In the genomic region with DNA sequence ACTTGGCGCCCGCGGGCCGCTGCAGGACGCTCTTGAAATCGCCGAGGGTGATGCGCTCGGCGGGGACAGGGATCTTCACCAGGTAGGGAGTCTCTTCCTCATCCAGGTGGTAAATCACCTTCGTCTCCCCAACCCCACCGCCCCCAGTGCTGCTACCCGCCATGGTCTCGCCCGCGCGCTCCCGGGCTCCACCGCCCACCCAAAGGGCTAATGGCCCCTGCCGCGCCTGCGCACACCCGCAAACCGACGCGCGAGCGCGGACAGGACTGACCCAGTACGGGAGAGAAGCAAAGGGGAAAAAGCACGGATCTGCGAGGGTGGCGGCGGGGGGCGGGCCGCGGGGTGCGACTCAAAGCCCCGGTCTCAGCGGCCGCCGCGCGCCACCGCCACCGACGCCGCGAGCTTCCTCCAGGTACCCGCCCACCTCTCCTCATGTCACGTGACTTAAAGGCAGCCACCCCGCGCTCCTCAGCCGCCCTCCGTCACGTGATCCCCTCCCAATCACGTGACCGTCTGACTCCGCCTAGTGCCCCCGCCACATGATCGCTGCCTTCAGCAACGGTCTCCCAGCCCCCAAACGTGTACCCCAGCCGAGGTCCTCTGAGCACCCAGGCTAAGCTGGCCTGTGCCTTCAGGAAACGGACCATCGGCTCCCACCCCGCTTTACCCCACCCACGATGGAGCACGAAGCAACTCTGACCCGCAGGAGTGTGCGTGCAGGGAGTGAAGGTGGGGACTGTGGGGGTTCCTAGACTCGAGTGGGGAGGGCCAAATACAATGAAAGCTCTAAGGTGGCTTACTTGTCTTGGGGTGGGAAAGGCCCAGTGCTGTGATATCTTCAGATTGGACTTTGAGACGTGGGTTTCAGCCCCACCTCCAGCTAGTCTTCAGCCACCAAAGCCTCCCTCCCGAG, we compare ENCODE assay signal across 1 cellular context.
TF ChIP-seq lines count a peak whose summit lies in the region.

TSS of gene DVL2 (minus strand) at position 418 of the 913 bp plus-strand sequence. CDS start at position 163, 255 bp downstream.

TF ChIP-seq in HepG2, 621 proteins besides CTCF, POLR2A, EP300 and RAD21 (continued from another document and continues in another):
- TF ChIP-seq, protein P1, sequence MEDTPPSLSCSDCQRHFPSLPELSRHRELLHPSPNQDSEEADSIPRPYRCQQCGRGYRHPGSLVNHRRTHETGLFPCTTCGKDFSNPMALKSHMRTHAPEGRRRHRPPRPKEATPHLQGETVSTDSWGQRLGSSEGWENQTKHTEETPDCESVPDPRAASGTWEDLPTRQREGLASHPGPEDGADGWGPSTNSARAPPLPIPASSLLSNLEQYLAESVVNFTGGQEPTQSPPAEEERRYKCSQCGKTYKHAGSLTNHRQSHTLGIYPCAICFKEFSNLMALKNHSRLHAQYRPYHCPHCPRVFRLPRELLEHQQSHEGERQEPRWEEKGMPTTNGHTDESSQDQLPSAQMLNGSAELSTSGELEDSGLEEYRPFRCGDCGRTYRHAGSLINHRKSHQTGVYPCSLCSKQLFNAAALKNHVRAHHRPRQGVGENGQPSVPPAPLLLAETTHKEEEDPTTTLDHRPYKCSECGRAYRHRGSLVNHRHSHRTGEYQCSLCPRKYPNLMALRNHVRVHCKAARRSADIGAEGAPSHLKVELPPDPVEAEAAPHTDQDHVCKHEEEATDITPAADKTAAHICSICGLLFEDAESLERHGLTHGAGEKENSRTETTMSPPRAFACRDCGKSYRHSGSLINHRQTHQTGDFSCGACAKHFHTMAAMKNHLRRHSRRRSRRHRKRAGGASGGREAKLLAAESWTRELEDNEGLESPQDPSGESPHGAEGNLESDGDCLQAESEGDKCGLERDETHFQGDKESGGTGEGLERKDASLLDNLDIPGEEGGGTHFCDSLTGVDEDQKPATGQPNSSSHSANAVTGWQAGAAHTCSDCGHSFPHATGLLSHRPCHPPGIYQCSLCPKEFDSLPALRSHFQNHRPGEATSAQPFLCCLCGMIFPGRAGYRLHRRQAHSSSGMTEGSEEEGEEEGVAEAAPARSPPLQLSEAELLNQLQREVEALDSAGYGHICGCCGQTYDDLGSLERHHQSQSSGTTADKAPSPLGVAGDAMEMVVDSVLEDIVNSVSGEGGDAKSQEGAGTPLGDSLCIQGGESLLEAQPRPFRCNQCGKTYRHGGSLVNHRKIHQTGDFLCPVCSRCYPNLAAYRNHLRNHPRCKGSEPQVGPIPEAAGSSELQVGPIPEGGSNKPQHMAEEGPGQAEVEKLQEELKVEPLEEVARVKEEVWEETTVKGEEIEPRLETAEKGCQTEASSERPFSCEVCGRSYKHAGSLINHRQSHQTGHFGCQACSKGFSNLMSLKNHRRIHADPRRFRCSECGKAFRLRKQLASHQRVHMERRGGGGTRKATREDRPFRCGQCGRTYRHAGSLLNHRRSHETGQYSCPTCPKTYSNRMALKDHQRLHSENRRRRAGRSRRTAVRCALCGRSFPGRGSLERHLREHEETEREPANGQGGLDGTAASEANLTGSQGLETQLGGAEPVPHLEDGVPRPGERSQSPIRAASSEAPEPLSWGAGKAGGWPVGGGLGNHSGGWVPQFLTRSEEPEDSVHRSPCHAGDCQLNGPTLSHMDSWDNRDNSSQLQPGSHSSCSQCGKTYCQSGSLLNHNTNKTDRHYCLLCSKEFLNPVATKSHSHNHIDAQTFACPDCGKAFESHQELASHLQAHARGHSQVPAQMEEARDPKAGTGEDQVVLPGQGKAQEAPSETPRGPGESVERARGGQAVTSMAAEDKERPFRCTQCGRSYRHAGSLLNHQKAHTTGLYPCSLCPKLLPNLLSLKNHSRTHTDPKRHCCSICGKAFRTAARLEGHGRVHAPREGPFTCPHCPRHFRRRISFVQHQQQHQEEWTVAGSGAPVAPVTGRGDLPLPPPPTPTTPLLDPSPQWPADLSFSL (CRISPR knock-in tag; IDR thresholded peaks at IDR 0.05) = no peak
- no peak for TF ChIP-seq TBP (CRISPR knock-in tag; IDR thresholded peaks at IDR 0.05)
- no peak for TF ChIP-seq ZKSCAN5 (CRISPR knock-in tag; IDR thresholded peaks at IDR 0.05)
- TF ChIP-seq, protein P2, sequence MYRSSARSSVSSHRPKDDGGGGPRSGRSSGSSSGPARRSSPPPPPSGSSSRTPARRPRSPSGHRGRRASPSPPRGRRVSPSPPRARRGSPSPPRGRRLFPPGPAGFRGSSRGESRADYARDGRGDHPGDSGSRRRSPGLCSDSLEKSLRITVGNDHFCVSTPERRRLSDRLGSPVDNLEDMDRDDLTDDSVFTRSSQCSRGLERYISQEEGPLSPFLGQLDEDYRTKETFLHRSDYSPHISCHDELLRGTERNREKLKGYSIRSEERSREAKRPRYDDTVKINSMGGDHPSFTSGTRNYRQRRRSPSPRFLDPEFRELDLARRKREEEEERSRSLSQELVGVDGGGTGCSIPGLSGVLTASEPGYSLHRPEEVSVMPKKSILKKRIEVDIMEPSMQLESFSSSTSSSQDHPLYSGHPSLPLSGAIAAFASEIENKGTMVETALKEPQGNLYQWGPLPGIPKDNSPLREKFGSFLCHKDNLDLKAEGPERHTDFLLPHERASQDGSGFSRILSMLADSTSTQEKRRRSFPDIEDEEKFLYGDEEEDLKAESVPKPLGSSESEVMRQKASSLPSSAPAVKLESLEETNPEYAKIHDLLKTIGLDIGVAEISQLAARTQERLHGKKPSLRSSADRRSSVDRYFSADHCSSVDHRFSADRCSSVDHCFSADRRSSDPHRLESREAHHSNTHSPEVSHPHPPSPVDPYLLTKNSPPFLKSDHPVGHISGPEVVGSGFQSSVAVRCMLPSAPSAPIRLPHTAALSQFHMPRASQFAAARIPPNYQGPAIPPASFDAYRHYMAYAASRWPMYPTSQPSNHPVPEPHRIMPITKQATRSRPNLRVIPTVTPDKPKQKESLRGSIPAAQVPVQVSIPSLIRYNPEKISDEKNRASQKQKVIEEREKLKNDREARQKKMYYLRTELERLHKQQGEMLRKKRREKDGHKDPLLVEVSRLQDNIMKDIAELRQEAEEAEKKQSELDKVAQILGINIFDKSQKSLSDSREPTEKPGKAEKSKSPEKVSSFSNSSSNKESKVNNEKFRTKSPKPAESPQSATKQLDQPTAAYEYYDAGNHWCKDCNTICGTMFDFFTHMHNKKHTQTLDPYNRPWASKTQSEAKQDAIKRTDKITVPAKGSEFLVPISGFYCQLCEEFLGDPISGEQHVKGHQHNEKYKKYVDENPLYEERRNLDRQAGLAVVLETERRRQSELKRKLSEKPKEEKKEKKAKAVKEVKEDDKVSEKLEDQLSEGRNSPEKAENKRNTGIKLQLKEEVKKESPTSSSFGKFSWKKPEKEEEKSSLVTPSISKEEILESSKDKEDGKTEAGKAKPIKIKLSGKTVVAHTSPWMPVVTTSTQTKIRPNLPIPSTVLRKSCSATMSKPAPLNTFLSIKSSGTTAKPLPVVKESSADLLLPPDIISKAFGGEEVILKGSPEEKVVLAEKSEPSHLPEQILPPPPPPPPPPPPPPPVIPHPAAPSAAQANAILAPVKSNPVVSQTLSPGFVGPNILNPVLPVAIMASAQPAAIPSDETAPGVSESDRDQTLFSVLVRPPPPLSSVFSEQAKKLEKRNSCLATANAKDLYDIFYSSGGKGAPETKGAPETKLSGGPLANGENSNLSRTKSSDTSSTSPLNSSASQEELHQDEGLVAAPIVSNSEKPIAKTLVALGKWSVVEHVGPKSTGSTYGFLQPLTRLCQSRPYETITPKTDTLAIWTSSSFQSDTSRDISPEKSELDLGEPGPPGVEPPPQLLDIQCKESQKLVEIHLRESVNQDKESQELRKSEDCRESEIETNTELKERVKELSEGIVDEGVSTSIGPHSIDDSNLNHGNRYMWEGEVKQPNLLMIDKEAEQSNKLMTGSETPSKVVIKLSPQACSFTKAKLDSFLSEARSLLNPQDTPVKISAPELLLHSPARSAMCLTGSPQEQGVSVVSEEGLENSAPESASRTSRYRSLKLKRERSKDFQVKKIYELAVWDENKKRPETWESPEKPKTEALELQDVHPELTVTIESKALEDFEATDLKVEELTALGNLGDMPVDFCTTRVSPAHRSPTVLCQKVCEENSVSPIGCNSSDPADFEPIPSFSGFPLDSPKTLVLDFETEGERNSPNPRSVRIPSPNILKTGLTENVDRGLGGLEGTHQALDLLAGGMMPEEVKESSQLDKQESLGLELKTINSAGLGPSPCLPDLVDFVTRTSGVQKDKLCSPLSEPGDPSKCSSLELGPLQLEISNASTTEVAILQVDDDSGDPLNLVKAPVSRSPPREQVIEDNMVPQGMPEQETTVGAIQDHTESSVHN (CRISPR knock-in tag; IDR thresholded peaks at IDR 0.05) = peak; percentile 100
- no peak; the same call in 1 of the 2 replicates for TF ChIP-seq WIZ (CRISPR knock-in tag; IDR thresholded peaks at IDR 0.05)
- TF ChIP-seq BORCS8-MEF2B (CRISPR knock-in tag; IDR thresholded peaks at IDR 0.05) = peak; percentile 79
- no peak for TF ChIP-seq NR2F6 (IDR thresholded peaks at IDR 0.05)
- TF ChIP-seq NR2F6 (CRISPR knock-in tag; IDR thresholded peaks at IDR 0.05) = peak; percentile 58; the same call in 1 of the 2 replicates
- TF ChIP-seq ATF3 (CRISPR knock-in tag; IDR thresholded peaks at IDR 0.05) = no peak; the same call in none of the 2 replicates
- TF ChIP-seq SSRP1 (CRISPR knock-in tag; IDR thresholded peaks at IDR 0.05) = peak; percentile 98
- peak; percentile 89 for TF ChIP-seq E2F1 (CRISPR knock-in tag; IDR thresholded peaks at IDR 0.05)
- TF ChIP-seq ZXDC (CRISPR knock-in tag; IDR thresholded peaks at IDR 0.05) = peak; percentile 80; the same call in 1 of the 2 replicates
- no peak for TF ChIP-seq MLLT10 (CRISPR knock-in tag; IDR thresholded peaks at IDR 0.05)
- no peak for TF ChIP-seq ZSCAN22 (CRISPR knock-in tag; IDR thresholded peaks at IDR 0.05)
- TF ChIP-seq SMAD9 (CRISPR knock-in tag; IDR thresholded peaks at IDR 0.05) = 0 out of 2 replicates have a peak, but pooled peaks have one; percentile 32
- TF ChIP-seq ZNF441 (CRISPR knock-in tag; IDR thresholded peaks at IDR 0.05; ENCODE audit: borderline replicate concordance) = no peak; the same call in 1 of the 2 replicates
- TF ChIP-seq THAP8 (CRISPR knock-in tag; IDR thresholded peaks at IDR 0.05; ENCODE audit: borderline replicate concordance) = no peak; the same call in 1 of the 2 replicates
- TF ChIP-seq ARNT (IDR thresholded peaks at IDR 0.05) = no peak
- peak; percentile 51; the same call in 1 of the 2 replicates for TF ChIP-seq ZBTB33 (CRISPR knock-in tag; IDR thresholded peaks at IDR 0.05)
- TF ChIP-seq ZNF496 (CRISPR knock-in tag; IDR thresholded peaks at IDR 0.05; ENCODE audit: insufficient replicate concordance) = no peak
- TF ChIP-seq, protein P3, sequence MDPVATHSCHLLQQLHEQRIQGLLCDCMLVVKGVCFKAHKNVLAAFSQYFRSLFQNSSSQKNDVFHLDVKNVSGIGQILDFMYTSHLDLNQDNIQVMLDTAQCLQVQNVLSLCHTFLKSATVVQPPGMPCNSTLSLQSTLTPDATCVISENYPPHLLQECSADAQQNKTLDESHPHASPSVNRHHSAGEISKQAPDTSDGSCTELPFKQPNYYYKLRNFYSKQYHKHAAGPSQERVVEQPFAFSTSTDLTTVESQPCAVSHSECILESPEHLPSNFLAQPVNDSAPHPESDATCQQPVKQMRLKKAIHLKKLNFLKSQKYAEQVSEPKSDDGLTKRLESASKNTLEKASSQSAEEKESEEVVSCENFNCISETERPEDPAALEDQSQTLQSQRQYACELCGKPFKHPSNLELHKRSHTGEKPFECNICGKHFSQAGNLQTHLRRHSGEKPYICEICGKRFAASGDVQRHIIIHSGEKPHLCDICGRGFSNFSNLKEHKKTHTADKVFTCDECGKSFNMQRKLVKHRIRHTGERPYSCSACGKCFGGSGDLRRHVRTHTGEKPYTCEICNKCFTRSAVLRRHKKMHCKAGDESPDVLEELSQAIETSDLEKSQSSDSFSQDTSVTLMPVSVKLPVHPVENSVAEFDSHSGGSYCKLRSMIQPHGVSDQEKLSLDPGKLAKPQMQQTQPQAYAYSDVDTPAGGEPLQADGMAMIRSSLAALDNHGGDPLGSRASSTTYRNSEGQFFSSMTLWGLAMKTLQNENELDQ (CRISPR knock-in tag; IDR thresholded peaks at IDR 0.05; ENCODE audit: borderline replicate concordance) = 0 out of 2 replicates have a peak, but pooled peaks have one; percentile 47
- no peak for TF ChIP-seq ZFP62 (CRISPR knock-in tag; IDR thresholded peaks at IDR 0.05)
